In genomic region chr11:64764753-64765152, GRCh38 we compare ENCODE assay signal across 11 cellular contexts. TPM values are rescaled to one million over a fixed set of nuclear protein-coding genes. Genes with fewer than 3 reads are reported as not detected.
DNase-seq lines count a peak whose midpoint lies in the region; ATAC-seq, FAIRE-seq and TF ChIP-seq lines count a peak whose summit lies in the region.
"Had no signal": no experiment of that assay in that cellular context is flagged by ENCODE, and none has a peak within 500 bp of the region (broad histone marks: within the 10 kb centered on the region; RNA-seq: fewer than 3 reads in every experiment).

No MANE protein-coding gene starts in this region.

- WGBS in GM12878 (ENCODE audit: insufficient coverage, insufficient replicate concordance, low lambda C conversion rate, missing lambda C conversion rate), result 92% methylated on average over 8 of the region's 8 CpGs

- in situ Hi-C loops in GM12878 (cut with MboI), result no loop called here

- POLR2A ChIA-PET in HEK293 (lab: Yijun Ruan, JAX), result interaction anchor here (2.9 to 5.8 kb wide), 2 partner anchors 12 to 14 kb away, joined by 16 to 42 read pairs; partner anchors contain the start of gene SF1
- POLR2A ChIA-PET in GM12878 (lab: Charles Lee), result interaction anchor here (1.6 kb wide), 1 partner anchor 14 kb away, joined by 6 read pairs; the partner anchor contains the start of gene SF1
- POLR2A ChIA-PET in naive thymus-derived CD8-positive, alpha-beta T cell (lab: Charles Lee), result interaction anchor here (0.6 to 45.2 kb wide), 12 partner anchors 6 to 734 kb away, joined by 3 to 2320 read pairs (median 6); partner anchors contain the start of genes CDC42BPG, EHD1, MALAT1 and MEN1

- H3K9me3 Mint-ChIP-seq in naive thymus-derived CD8-positive, alpha-beta T cell, result no peaks in the 10 kb centered on the region

- BruUV-seq in GM12878 (replicated peaks; lab: Mats Ljungman, UMichigan), result TSS peak; percentile 37

- H3K27me3 ChIP-seq in BLaER1 (no peaks in the 10 kb centered on the region), GM12878 (replicated peaks in 1 of 2; ENCODE audit: control insufficient read depth in 2 of 2, insufficient read depth in 2 of 2, low read length in 1 of 2) (no peaks in the 10 kb centered on the region)

- peak overlapping the region; percentile 68 to 93 (median 84) for H3K4me3 Mint-ChIP-seq in naive thymus-derived CD8-positive, alpha-beta T cell

- H3K27me3 Mint-ChIP-seq in naive thymus-derived CD8-positive, alpha-beta T cell, result no peaks in the 10 kb centered on the region

- FAIRE-seq in GM12878 (lab: Jason Lieb, UNC), result no peak
- FAIRE-seq: GM18507 had no signal

- TF ChIP-seq POLR2A in GM12878 (IDR thresholded peaks at IDR 0.05; ENCODE audit: low read depth, low read length), result no peak

- RAD21 ChIA-PET in GM12878 (lab: Charles Lee; ENCODE audit: unreplicated experiment), result interaction anchor here (1.0 kb wide), 1 partner anchor 76 kb away, joined by 3 read pairs; no protein-coding TSS in a partner anchor

- no peak for TF ChIP-seq RAD21 in GM12878 (IDR thresholded peaks at IDR 0.05; ENCODE audit: insufficient read depth, low read depth, low read length)

- TF ChIP-seq EP300 in GM12878 (IDR thresholded peaks at IDR 0.05; ENCODE audit: borderline replicate concordance in 1 of 2, control insufficient read depth in 1 of 2, low read depth in 2 of 2, low read length in 2 of 2), result no peak

- H3K36me3 ChIP-seq in BLaER1, result peaks cover 79% of the 10 kb centered on the region
- peaks cover 0 to 79% of the 10 kb centered on the region in 2 experiments; a peak in 2 of 3 replicates for H3K36me3 ChIP-seq in HEK293 (ENCODE audit: control insufficient read depth in 2 of 2, insufficient read depth in 1 of 2, low read length in 2 of 2)
- peaks cover 41% of the 10 kb centered on the region in 2 experiments for H3K36me3 ChIP-seq in GM12878 (ENCODE audit: control insufficient read depth in 2 of 2, insufficient read depth in 2 of 2, low read length in 1 of 2)

- SMC1A ChIA-PET in GM12878 (lab: Charles Lee; ENCODE audit: uncharacterized antibody, unreplicated experiment), result interaction anchor here (1.1 to 2.9 kb wide), 2 partner anchors 20 to 38 kb away, joined by 4 to 11 read pairs; partner anchors contain the start of gene RASGRP2

- H3K79me2 ChIP-seq in GM12878 (ENCODE audit: control insufficient read depth, insufficient read depth, low read length), result peaks cover 9% of the 10 kb centered on the region

- H3K9ac ChIP-seq in BLaER1 (peak overlapping the region; percentile 74), GM12878 (ENCODE audit: control insufficient read depth, insufficient read depth, low read length) (no peak overlapping the region)

- H4K20me1 ChIP-seq in BLaER1, result peaks cover 99% of the 10 kb centered on the region
- peaks cover 19% of the 10 kb centered on the region for H4K20me1 ChIP-seq in GM12878 (ENCODE audit: control insufficient read depth, insufficient read depth)

- H3K4me1 Mint-ChIP-seq in naive thymus-derived CD8-positive, alpha-beta T cell, result peaks cover 52 to 100% (median 95%) of the 10 kb centered on the region in 4 donors

- intact Hi-C loops in GM12878 (cut with micrococcal nuclease; ENCODE audit: unreplicated experiment), result no loop called here

- H3K27ac Mint-ChIP-seq in naive thymus-derived CD8-positive, alpha-beta T cell, result peak overlapping the region; percentile 83 to 99 (median 92)

- H3K27ac ChIP-seq in BLaER1, result peak overlapping the region; percentile 78
- H3K27ac ChIP-seq in HEK293 (ENCODE audit: extremely low read depth, low read depth, low read length), result peak overlapping the region; percentile 18; the same call in 1 of the 2 replicates
- no peak overlapping the region for H3K27ac ChIP-seq in GM12878 (ENCODE audit: control insufficient read depth, insufficient read depth)
- H3K27ac ChIP-seq: PC-9 had no signal

- TF ChIP-seq CTCF in HEK293 (tag by site-specific recombination; IDR thresholded peaks at IDR 0.05) (no peak), GM12878 (IDR thresholded peaks at IDR 0.05 in 2 of 3, conservative IDR thresholded peaks at IDR 0.05 in 1 of 3; ENCODE audit: control insufficient read depth in 2 of 3, extremely low read depth in 1 of 3, insufficient read depth in 1 of 3, low read depth in 3 of 3, low read length in 3 of 3) (no peak)

- no peaks in the 10 kb centered on the region for H3K9me3 ChIP-seq in BLaER1
- H3K9me3 ChIP-seq in HEK293 (ENCODE audit: control insufficient read depth, insufficient read depth, low read depth, low read length), result no peaks in the 10 kb centered on the region
- no peaks in the 10 kb centered on the region for H3K9me3 ChIP-seq in GM12878 (replicated peaks; ENCODE audit: control insufficient read depth, insufficient read depth, low read length)

- no peak for ATAC-seq in GM12878
- no peak for ATAC-seq in naive thymus-derived CD8-positive, alpha-beta T cell
- no peak for ATAC-seq in HG03439 (IDR thresholded peaks at IDR 0.05; ENCODE audit: unreplicated experiment)
- no peak for ATAC-seq in GM21360 (IDR thresholded peaks at IDR 0.05; ENCODE audit: unreplicated experiment)

- H3K4me1 ChIP-seq in BLaER1 (peaks cover 98% of the 10 kb centered on the region), HEK293 (ENCODE audit: control insufficient read depth, insufficient read depth, low read length) (peaks cover 7% of the 10 kb centered on the region), GM12878 (ENCODE audit: control insufficient read depth, insufficient read depth, low read length) (peaks cover 17% of the 10 kb centered on the region)

- H3K4me3 ChIP-seq in BLaER1, result no peak overlapping the region; the same call in 1 of the 2 replicates
- no peak overlapping the region for H3K4me3 ChIP-seq in HEK293 (ENCODE audit: low read depth, low read length)
- H3K4me3 ChIP-seq in GM12878, result no peak overlapping the region
- H3K4me3 ChIP-seq: PC-9 had no signal

- no peak for DNase-seq in GM12878 (ENCODE audit: low read depth, low spot score)
- DNase-seq in naive thymus-derived CD8-positive, alpha-beta T cell, result no peak
- DNase-seq in stimulated activated naive CD4-positive, alpha-beta T cell treated with Interleukin-2 at 50 U/mL for 16 hours (lab: John Stamatoyannopoulos, UW), result no peak
- no peak for DNase-seq in inferior parietal cortex (ENCODE audit: extremely low spot score)
- DNase-seq: PC-9; stimulated activated CD4-positive, alpha-beta T cell treated with anti-CD3 and anti-CD28 coated beads, Interleukin-1b, Interleukin-23, amount 100 ng/mL, for 48 hours had no signal

- H2AFZ ChIP-seq in GM12878 (ENCODE audit: control insufficient read depth, low read depth, low read length), result no peak overlapping the region
- H2AFZ ChIP-seq: PC-9 had no signal

- H3K36me3 Mint-ChIP-seq in naive thymus-derived CD8-positive, alpha-beta T cell, result peaks cover 19 to 68% (median 34%) of the 10 kb centered on the region in 3 donors

- CTCF ChIA-PET in HEK293 (lab: Yijun Ruan, JAX), result interaction anchor here (0.7 to 4.0 kb wide), 4 partner anchors 9 to 128 kb away, joined by 3 to 22 read pairs (median 4); partner anchors contain the start of gene RASGRP2
- CTCF ChIA-PET in GM12878 (lab: Yijun Ruan, JAX), result interaction anchor here (1.0 to 2.5 kb wide), 4 partner anchors 11 to 76 kb away, joined by 3 to 16 read pairs (median 6); partner anchors contain the start of gene RASGRP2

- H3K4me2 ChIP-seq in BLaER1, result peak overlapping the region; percentile 79
- no peak overlapping the region for H3K4me2 ChIP-seq in GM12878 (ENCODE audit: control insufficient read depth, insufficient read depth)
- H3K4me2 ChIP-seq: PC-9 had no signal

RNA-seq across cellular contexts. Expression of gene PYGM, which starts 5.0 kb away (rescaled TPM):
- 2.2 and 3.1 TPM in 2 replicates for total RNA-seq in GM12878 (2013; cell fraction: nucleolus; rRNA removed)
- total RNA-seq in GM12878 (2014; rRNA removed), result 0.27 and 0.34 TPM in 2 replicates
- 0.23 and 0.27 TPM in 2 replicates for total RNA-seq in GM12878 (2014; rRNA removed; fragmentation: Illumina TruSeq; extraction: Trizol)
- total RNA-seq in GM12878 (2021), result 0.28 and 0.35 TPM in 2 replicates
- polyA plus RNA-seq in GM12878 (2011; ENCODE audit: low read depth), result 0.42 TPM
- 0.32 and 0.33 TPM in 2 replicates for polyA plus RNA-seq in GM12878 (2011; rRNA removed)
- 0.19 and 0.20 TPM in 2 replicates for polyA plus RNA-seq in GM12878 (2011; cell fraction: cytosol; rRNA removed)
- polyA plus RNA-seq in GM12878 (2011; cell fraction: nucleus; rRNA removed), result 1.1 and 1.4 TPM in 2 replicates
- 0.80 and 0.88 TPM in 2 replicates for polyA plus RNA-seq in GM12878 (2012)
- polyA plus RNA-seq in GM12878 (2014; fragmentation: Illumina TruSeq; extraction: Trizol), result 0.19 TPM in 1 of 2 replicates, not detected in the other
- under 1 TPM; 0.04 to 0.08 TPM for polyA plus RNA-seq in GM12878 (2014; fragmentation: Nextera tagmentation; extraction: Ambion mirVana)
- polyA plus RNA-seq in GM12878 (2014; rRNA removed), result 0.61 and 3.7 TPM in 2 replicates
- under 1 TPM in 1 of 2 experiments, not detected in 1; 0.04 TPM for polyA plus RNA-seq in GM12878 (2016; fragmentation: Nextera tagmentation; extraction: Ambion mirVana)
- 0.72 and 0.95 TPM in 2 replicates for polyA minus RNA-seq in GM12878 (2011; rRNA and poly(A)+ RNA removed)
- polyA minus RNA-seq in GM12878 (2011; cell fraction: cytosol; rRNA and poly(A)+ RNA removed), result not detected in 2 replicates
- 0.48 and 2.0 TPM in 2 replicates for polyA minus RNA-seq in GM12878 (2011; cell fraction: nucleus; rRNA and poly(A)+ RNA removed)
- 10 to 100 TPM; 13.0 to 18.4 TPM for total RNA-seq in naive thymus-derived CD8-positive, alpha-beta T cell
- polyA plus RNA-seq in naive thymus-derived CD8-positive, alpha-beta T cell, result under 1 TPM; 0.09 to 0.50 (median 0.49) TPM

RNA-seq across cellular contexts. Expression of gene SF1, which starts 13.6 kb away (rescaled TPM):
- total RNA-seq in GM12878 (2013; cell fraction: nucleolus; rRNA removed), result 483 and 541 TPM in 2 replicates
- total RNA-seq in GM12878 (2014; rRNA removed) (88.2 and 111 TPM in 2 replicates), GM12878 (2014; rRNA removed; fragmentation: Illumina TruSeq; extraction: Trizol) (76.0 and 84.4 TPM in 2 replicates), GM12878 (2021) (327 and 337 TPM in 2 replicates)
- 194 TPM for polyA plus RNA-seq in GM12878 (2011; ENCODE audit: low read depth)
- polyA plus RNA-seq in GM12878 (2011; rRNA removed) (82.5 and 84.8 TPM in 2 replicates), GM12878 (2014; fragmentation: Illumina TruSeq; extraction: Trizol) (216 and 280 TPM in 2 replicates), GM12878 (2014; fragmentation: Nextera tagmentation; extraction: Ambion mirVana) (10 to 100 TPM; 13.6 to 29.6 TPM), GM12878 (2014; rRNA removed) (155 and 172 TPM in 2 replicates), GM12878 (2016; fragmentation: Nextera tagmentation; extraction: Ambion mirVana) (100 to 1,000 TPM in 1 of 2 experiments, 10 to 100 TPM in 1; 97.4 to 109 TPM)
- polyA plus RNA-seq in GM12878 (2011; cell fraction: cytosol; rRNA removed), result 66.7 and 83.7 TPM in 2 replicates
- polyA plus RNA-seq in GM12878 (2011; cell fraction: nucleus; rRNA removed), result 212 and 291 TPM in 2 replicates
- 178 and 252 TPM in 2 replicates for polyA plus RNA-seq in GM12878 (2012)
- 79.1 and 94.2 TPM in 2 replicates for polyA minus RNA-seq in GM12878 (2011; rRNA and poly(A)+ RNA removed)
- 53.6 and 66.4 TPM in 2 replicates for polyA minus RNA-seq in GM12878 (2011; cell fraction: cytosol; rRNA and poly(A)+ RNA removed)
- 124 and 191 TPM in 2 replicates for polyA minus RNA-seq in GM12878 (2011; cell fraction: nucleus; rRNA and poly(A)+ RNA removed)
- total RNA-seq in naive thymus-derived CD8-positive, alpha-beta T cell, result 1,000 to 10,000 TPM; 1,030 to 1,057 TPM
- polyA plus RNA-seq in naive thymus-derived CD8-positive, alpha-beta T cell, result 100 to 1,000 TPM in 1 of 3 donors, 10 to 100 TPM in 2; 87.0 to 138 (median 96.6) TPM

RNA-seq across cellular contexts. Expression of gene RASGRP2, which starts 20.8 kb away (rescaled TPM):
- total RNA-seq in GM12878 (2013; cell fraction: nucleolus; rRNA removed), result 17.4 and 18.5 TPM in 2 replicates
- total RNA-seq in GM12878 (2014; rRNA removed) (5.5 and 6.8 TPM in 2 replicates), GM12878 (2014; rRNA removed; fragmentation: Illumina TruSeq; extraction: Trizol) (1.7 and 3.0 TPM in 2 replicates), GM12878 (2021) (8.3 and 9.0 TPM in 2 replicates)
- 4.3 TPM for polyA plus RNA-seq in GM12878 (2011; ENCODE audit: low read depth)
- polyA plus RNA-seq in GM12878 (2011; rRNA removed) (3.0 and 6.2 TPM in 2 replicates), GM12878 (2014; fragmentation: Illumina TruSeq; extraction: Trizol) (2.6 and 2.7 TPM in 2 replicates), GM12878 (2014; fragmentation: Nextera tagmentation; extraction: Ambion mirVana) (under 1 TPM; 0.26 to 0.66 TPM), GM12878 (2014; rRNA removed) (7.0 and 11.2 TPM in 2 replicates), GM12878 (2016; fragmentation: Nextera tagmentation; extraction: Ambion mirVana) (1 to 10 TPM; 4.5 to 6.4 TPM)
- polyA plus RNA-seq in GM12878 (2011; cell fraction: cytosol; rRNA removed), result 6.3 and 8.3 TPM in 2 replicates
- polyA plus RNA-seq in GM12878 (2011; cell fraction: nucleus; rRNA removed), result 39.4 and 45.3 TPM in 2 replicates
- polyA plus RNA-seq in GM12878 (2012), result 7.1 and 14.4 TPM in 2 replicates
- polyA minus RNA-seq in GM12878 (2011; rRNA and poly(A)+ RNA removed), result 2.6 and 3.7 TPM in 2 replicates
- 2.1 and 3.2 TPM in 2 replicates for polyA minus RNA-seq in GM12878 (2011; cell fraction: cytosol; rRNA and poly(A)+ RNA removed)
- polyA minus RNA-seq in GM12878 (2011; cell fraction: nucleus; rRNA and poly(A)+ RNA removed), result 5.0 and 6.9 TPM in 2 replicates
- 100 to 1,000 TPM; 679 to 682 TPM for total RNA-seq in naive thymus-derived CD8-positive, alpha-beta T cell
- 100 to 1,000 TPM; 168 to 253 (median 185) TPM for polyA plus RNA-seq in naive thymus-derived CD8-positive, alpha-beta T cell

RNA-seq across cellular contexts. Expression of gene MAP4K2, which starts 38.3 kb away (rescaled TPM):
- 51.0 and 55.9 TPM in 2 replicates for total RNA-seq in GM12878 (2013; cell fraction: nucleolus; rRNA removed)
- total RNA-seq in GM12878 (2014; rRNA removed) (66.7 and 74.7 TPM in 2 replicates), GM12878 (2014; rRNA removed; fragmentation: Illumina TruSeq; extraction: Trizol) (36.9 and 41.0 TPM in 2 replicates), GM12878 (2021) (78.1 and 79.2 TPM in 2 replicates)
- polyA plus RNA-seq in GM12878 (2011; ENCODE audit: low read depth), result 11.2 TPM
- polyA plus RNA-seq in GM12878 (2011; rRNA removed) (27.3 and 49.9 TPM in 2 replicates), GM12878 (2014; fragmentation: Illumina TruSeq; extraction: Trizol) (16.1 and 42.8 TPM in 2 replicates), GM12878 (2014; fragmentation: Nextera tagmentation; extraction: Ambion mirVana) (1 to 10 TPM in 1 of 2 experiments, under 1 TPM in 1; 0.98 to 4.4 TPM), GM12878 (2014; rRNA removed) (69.0 and 71.8 TPM in 2 replicates), GM12878 (2016; fragmentation: Nextera tagmentation; extraction: Ambion mirVana) (10 to 100 TPM; 47.8 to 52.9 TPM)
- 73.2 and 91.2 TPM in 2 replicates for polyA plus RNA-seq in GM12878 (2011; cell fraction: cytosol; rRNA removed)
- polyA plus RNA-seq in GM12878 (2011; cell fraction: nucleus; rRNA removed), result 284 and 290 TPM in 2 replicates
- 33.8 and 37.8 TPM in 2 replicates for polyA plus RNA-seq in GM12878 (2012)
- 58.6 and 101 TPM in 2 replicates for polyA minus RNA-seq in GM12878 (2011; rRNA and poly(A)+ RNA removed)
- polyA minus RNA-seq in GM12878 (2011; cell fraction: cytosol; rRNA and poly(A)+ RNA removed), result 25.9 and 26.6 TPM in 2 replicates
- 50.8 and 62.9 TPM in 2 replicates for polyA minus RNA-seq in GM12878 (2011; cell fraction: nucleus; rRNA and poly(A)+ RNA removed)
- 100 to 1,000 TPM; 128 to 135 TPM for total RNA-seq in naive thymus-derived CD8-positive, alpha-beta T cell
- polyA plus RNA-seq in naive thymus-derived CD8-positive, alpha-beta T cell, result 10 to 100 TPM; 26.6 to 55.5 (median 30.3) TPM

RNA-seq across cellular contexts. Expression of gene NRXN2, which starts 41.8 kb away (rescaled TPM):
- 1.8 and 2.7 TPM in 2 replicates for total RNA-seq in GM12878 (2013; cell fraction: nucleolus; rRNA removed)
- total RNA-seq in GM12878 (2014; rRNA removed) (0.06 TPM in 1 of 2 replicates, not detected in the other), GM12878 (2014; rRNA removed; fragmentation: Illumina TruSeq; extraction: Trizol) (0.18 and 0.22 TPM in 2 replicates), GM12878 (2021) (0.29 and 0.74 TPM in 2 replicates)
- polyA plus RNA-seq in GM12878 (2011; ENCODE audit: low read depth), result not detected
- polyA plus RNA-seq in GM12878 (2011; rRNA removed) (1.1 and 1.4 TPM in 2 replicates), GM12878 (2014; fragmentation: Illumina TruSeq; extraction: Trizol) (0.09 TPM in 1 of 2 replicates, not detected in the other), GM12878 (2014; fragmentation: Nextera tagmentation; extraction: Ambion mirVana) (under 1 TPM; 0.03 to 0.07 TPM), GM12878 (2014; rRNA removed) (0.08 and 0.28 TPM in 2 replicates), GM12878 (2016; fragmentation: Nextera tagmentation; extraction: Ambion mirVana) (under 1 TPM; 0.24 to 0.52 TPM)
- 2.2 and 2.7 TPM in 2 replicates for polyA plus RNA-seq in GM12878 (2011; cell fraction: cytosol; rRNA removed)
- polyA plus RNA-seq in GM12878 (2011; cell fraction: nucleus; rRNA removed), result 8.3 and 17.7 TPM in 2 replicates
- 0.11 and 0.32 TPM in 2 replicates for polyA plus RNA-seq in GM12878 (2012)
- 11.6 and 16.6 TPM in 2 replicates for polyA minus RNA-seq in GM12878 (2011; rRNA and poly(A)+ RNA removed)
- 9.4 and 11.8 TPM in 2 replicates for polyA minus RNA-seq in GM12878 (2011; cell fraction: cytosol; rRNA and poly(A)+ RNA removed)
- 5.4 and 16.4 TPM in 2 replicates for polyA minus RNA-seq in GM12878 (2011; cell fraction: nucleus; rRNA and poly(A)+ RNA removed)
- under 1 TPM in 1 of 2 experiments, not detected in 1; 0.21 TPM for total RNA-seq in naive thymus-derived CD8-positive, alpha-beta T cell
- polyA plus RNA-seq in naive thymus-derived CD8-positive, alpha-beta T cell, result not detected
- total RNA-seq: PC-9 had no signal

Comparison
In these comparisons a context has a peak if more than half of its experiments do, and no peak if none do; other contexts are left out.
1. RNA of gene RASGRP2, which starts 20.8 kb away (total RNA-seq): 679 to 682 TPM in naive thymus-derived CD8-positive, alpha-beta T cell; 1.7 to 18.5 TPM in GM12878; every median in the first group is over 10 times any median in the second.